ENCODE assay signal across 1 cellular context in genomic region chr7:16420649-16421332, GRCh38.
TF ChIP-seq lines count a peak whose summit lies in the region.

No MANE protein-coding gene starts in this region.

TF ChIP-seq in WTC11, 78 proteins besides CTCF, POLR2A, EP300 and RAD21 (continued from another document):
- no peak; the same call in 1 of the 2 replicates for TF ChIP-seq ZBTB43 (CRISPR knock-in tag; IDR thresholded peaks at IDR 0.05)
- TF ChIP-seq NFE2L1 (CRISPR knock-in tag; IDR thresholded peaks at IDR 0.05), result no peak
- TF ChIP-seq HMGXB4 (CRISPR knock-in tag; IDR thresholded peaks at IDR 0.05), result peak; percentile 75; the same call in 1 of the 2 replicates
- TF ChIP-seq PREB (CRISPR knock-in tag; IDR thresholded peaks at IDR 0.05; ENCODE audit: borderline replicate concordance), result peak; percentile 78; the same call in 1 of the 2 replicates
- no peak for TF ChIP-seq IRF1 (CRISPR knock-in tag; IDR thresholded peaks at IDR 0.05)
- TF ChIP-seq E2F1 (CRISPR knock-in tag; IDR thresholded peaks at IDR 0.05), result no peak
- TF ChIP-seq MYBL2 (CRISPR knock-in tag; IDR thresholded peaks at IDR 0.05), result no peak
- TF ChIP-seq ZNF512 (CRISPR knock-in tag; IDR thresholded peaks at IDR 0.05; ENCODE audit: borderline replicate concordance), result no peak
- no peak for TF ChIP-seq ZSCAN18 (CRISPR knock-in tag; IDR thresholded peaks at IDR 0.05)
- no peak for TF ChIP-seq E2F4 (CRISPR knock-in tag; IDR thresholded peaks at IDR 0.05; ENCODE audit: borderline replicate concordance, low read depth)
- TF ChIP-seq ZNF263 (CRISPR knock-in tag; IDR thresholded peaks at IDR 0.05; ENCODE audit: low read depth), result no peak
- TF ChIP-seq ETV6 (CRISPR knock-in tag; IDR thresholded peaks at IDR 0.05), result no peak
- TF ChIP-seq SMAD4 (CRISPR knock-in tag; IDR thresholded peaks at IDR 0.05), result no peak
- TF ChIP-seq KAT7 (CRISPR knock-in tag; IDR thresholded peaks at IDR 0.05; ENCODE audit: borderline replicate concordance), result 0 out of 2 replicates have a peak, but pooled peaks have one; percentile 66
- TF ChIP-seq JUN (CRISPR knock-in tag; IDR thresholded peaks at IDR 0.05), result no peak
TF ChIP-seq in WTC11: peak in this region for 6.
